ENCODE assay signal across 9 cellular contexts in the genomic region with DNA sequence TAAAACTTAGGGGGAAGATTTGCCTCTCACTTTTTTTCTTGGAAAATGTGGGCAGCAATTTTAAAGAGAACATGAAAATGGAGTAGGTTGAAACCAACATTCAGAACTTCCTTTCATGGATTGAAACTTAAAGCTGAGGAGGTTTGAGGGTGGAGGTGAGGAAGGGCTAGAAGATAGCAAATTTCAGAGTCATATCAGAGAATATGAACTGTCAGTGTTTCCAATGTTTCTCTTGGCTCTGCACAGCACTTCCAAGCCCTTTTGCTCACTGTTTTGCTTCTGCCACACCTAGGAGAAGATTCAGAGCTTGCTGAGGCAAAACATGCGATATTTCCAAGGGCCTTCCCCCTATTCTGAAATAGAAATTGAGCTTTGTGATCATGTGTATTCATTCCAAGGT.
DNase-seq lines count a peak whose midpoint lies in the region; ATAC-seq, FAIRE-seq and TF ChIP-seq lines count a peak whose summit lies in the region.
"Had no signal": no experiment of that assay in that cellular context is flagged by ENCODE, and none has a peak within 500 bp of the region (broad histone marks: within the 10 kb centered on the region; RNA-seq: fewer than 3 reads in every experiment).

No MANE protein-coding gene starts in this region.

- H3K27me3 ChIP-seq in Caco-2 (replicated peaks; ENCODE audit: control insufficient read depth, insufficient read depth, low read length): no peaks in the 10 kb centered on the region
- peaks cover 5% of the 10 kb centered on the region for H3K27me3 ChIP-seq in trophoblast cell (ENCODE audit: insufficient read depth, low read length)

- FAIRE-seq in frontal cortex (lab: Jason Lieb, UNC): no peak

- no peak overlapping the region for H3K14ac ChIP-seq in trophoblast cell (ENCODE audit: low read length)

- H2BK5ac ChIP-seq in trophoblast cell (ENCODE audit: low read depth, low read length, poor library complexity): no peak overlapping the region

- no peak overlapping the region for H2AFZ ChIP-seq in trophoblast cell (ENCODE audit: insufficient read depth, low read length, poor library complexity)

- peaks cover 40% of the 10 kb centered on the region for H3K4me1 ChIP-seq in Caco-2
- no peaks in the 10 kb centered on the region for H3K4me1 ChIP-seq in trophoblast cell (ENCODE audit: control insufficient read depth in 1 of 2, insufficient read depth in 2 of 2, low read length in 2 of 2)

- peaks cover 36% of the 10 kb centered on the region for H3K4me1 Mint-ChIP-seq in Caco-2 (ENCODE audit: low read depth, unreplicated experiment)

- no peak overlapping the region for H3K27ac ChIP-seq in trophoblast cell (ENCODE audit: low read depth, low read length)

- H3K23ac ChIP-seq in trophoblast cell (ENCODE audit: low read length): no peak overlapping the region

- H3K9me3 Mint-ChIP-seq in Caco-2 (ENCODE audit: unreplicated experiment): no peaks in the 10 kb centered on the region

- DNase-seq in Caco-2 (no peak), fibroblast of the aortic adventitia (ENCODE audit: low read depth) (peak; percentile 73), trophoblast cell (no peak), frontal cortex (ENCODE audit: low spot score in 2 of 2) (no peak)
- no peak for DNase-seq in activated T-cell treated with anti-CD3 and anti-CD28 coated beads, Interleukin-2, amount 50 U/mL, for 1 hour
- DNase-seq: amniotic stem cell had no signal

- H3K36me3 ChIP-seq in Caco-2 (ENCODE audit: control insufficient read depth, insufficient read depth, low read length) (no peaks in the 10 kb centered on the region), trophoblast cell (ENCODE audit: control insufficient read depth in 1 of 2, insufficient read depth in 2 of 2, low read length in 2 of 2) (peaks cover 11 to 14% of the 10 kb centered on the region in 2 experiments)

- peaks cover 11% of the 10 kb centered on the region for H3K79me2 ChIP-seq in trophoblast cell (ENCODE audit: control insufficient read depth, insufficient read depth, low read length, poor library complexity)

- POLR2A ChIA-PET in Caco-2 (lab: Charles Lee): interaction anchor here (0.7 to 0.8 kb wide), 2 partner anchors 60 to 188 kb away, joined by 4 to 7 read pairs; no protein-coding TSS in a partner anchor

- peak overlapping the region; percentile 81 for H3K27ac Mint-ChIP-seq in Caco-2 (ENCODE audit: unreplicated experiment)

- H3K4ac ChIP-seq in trophoblast cell (ENCODE audit: low read depth, low read length): no peak overlapping the region

- H3K4me3 Mint-ChIP-seq in Caco-2 (ENCODE audit: unreplicated experiment): peak overlapping the region; percentile 81

- no peak overlapping the region for H3K4me3 ChIP-seq in Caco-2 (ENCODE audit: low read depth, low read length)
- peak overlapping the region; percentile 84 for H3K4me3 ChIP-seq in WI38 (ENCODE audit: low read depth, low read length)
- H3K4me3 ChIP-seq in fibroblast of the aortic adventitia (ENCODE audit: low read depth, low read length): peak overlapping the region; percentile 83
- H3K4me3 ChIP-seq in trophoblast cell (ENCODE audit: low read depth, low read length): no peak overlapping the region

- intact Hi-C loops in Caco-2 (cut with micrococcal nuclease; ENCODE audit: unreplicated experiment): loop anchor here (2.0 to 5.0 kb wide), 2 partner anchors 25 to 85 kb away; no protein-coding TSS in a partner anchor

- no peaks in the 10 kb centered on the region for H3K27me3 Mint-ChIP-seq in Caco-2 (ENCODE audit: insufficient read depth, unreplicated experiment)

- BruUV-seq in Caco-2 (replicated peaks; lab: Mats Ljungman, UMichigan): no TSS peak

- H4K12ac ChIP-seq in trophoblast cell (ENCODE audit: low read depth, low read length): no peak overlapping the region

- peaks cover 12% of the 10 kb centered on the region for H3K79me1 ChIP-seq in trophoblast cell (ENCODE audit: low read length)

- no peak overlapping the region for H4K8ac ChIP-seq in trophoblast cell (ENCODE audit: low read depth, low read length)

- peak overlapping the region; percentile 32 for H3K4me2 ChIP-seq in trophoblast cell (ENCODE audit: low read length)

- no peak overlapping the region for H2AK5ac ChIP-seq in trophoblast cell (ENCODE audit: low read length)

- no peak overlapping the region for H3K18ac ChIP-seq in trophoblast cell (ENCODE audit: low read length)

- H3K9me3 ChIP-seq in Caco-2 (no peaks in the 10 kb centered on the region), trophoblast cell (ENCODE audit: insufficient read depth, low read depth, low read length) (no peaks in the 10 kb centered on the region)

- H4K91ac ChIP-seq in trophoblast cell (ENCODE audit: low read depth, low read length): no peak overlapping the region

- WGBS in trophoblast cell (ENCODE audit: extremely low coverage, insufficient coverage, insufficient read length): no CpG with 5 or more reads among the region's 1 CpG

- CTCF ChIA-PET in Caco-2 (lab: Charles Lee): no interaction called here

- ATAC-seq in GM19455 (IDR thresholded peaks at IDR 0.05; ENCODE audit: unreplicated experiment): no peak
- ATAC-seq in HG03442 (IDR thresholded peaks at IDR 0.05; ENCODE audit: unreplicated experiment): no peak

- no peak overlapping the region for H2BK120ac ChIP-seq in trophoblast cell (ENCODE audit: insufficient read depth, low read length, poor library complexity)

- peak overlapping the region; percentile 9 for H3K9ac ChIP-seq in trophoblast cell (ENCODE audit: low read length)

- H2BK12ac ChIP-seq in trophoblast cell (ENCODE audit: low read length): no peak overlapping the region

- peaks cover 37% of the 10 kb centered on the region for H3K36me3 Mint-ChIP-seq in Caco-2 (ENCODE audit: insufficient read depth, unreplicated experiment)

- TF ChIP-seq CTCF in Caco-2 (IDR thresholded peaks at IDR 0.05; ENCODE audit: insufficient read depth in 1 of 2, low read depth in 1 of 2, low read length in 1 of 2, severe bottlenecking in 1 of 2, unreplicated experiment in 1 of 2) (no peak), WI38 (IDR thresholded peaks at IDR 0.05; ENCODE audit: low read depth, low read length) (no peak), fibroblast of the aortic adventitia (IDR thresholded peaks at IDR 0.05; ENCODE audit: insufficient read depth, low read length) (no peak)

Comparison
In these comparisons a context has a peak if more than half of its experiments do, and no peak if none do; other contexts are left out.
1. H3K4me3 ChIP-seq: peak in WI38 (single experiment) and fibroblast of the aortic adventitia (single experiment); none in Caco-2 (single experiment) and trophoblast cell (single experiment).